ENCODE assay signal across 1 cellular context in genomic region chr12:93136243-93137015, GRCh38.
TF ChIP-seq lines count a peak whose summit lies in the region.

No MANE protein-coding gene starts in this region.

TF ChIP-seq in HepG2, 621 proteins besides CTCF, POLR2A, EP300 and RAD21 (continued from another document):
- TF ChIP-seq ZNF142 (CRISPR knock-in tag; IDR thresholded peaks at IDR 0.05), result no peak
- no peak for TF ChIP-seq SALL1 (CRISPR knock-in tag; IDR thresholded peaks at IDR 0.05)
- TF ChIP-seq TIGD3 (CRISPR knock-in tag; IDR thresholded peaks at IDR 0.05; ENCODE audit: borderline replicate concordance), result no peak
- no peak for TF ChIP-seq PTBP1 (IDR thresholded peaks at IDR 0.05; ENCODE audit: low read depth, low read length, poor library complexity, severe bottlenecking)
TF ChIP-seq in HepG2: peak in this region for 6.
